10 cellular contexts compared by ENCODE assay signal in the genomic region with DNA sequence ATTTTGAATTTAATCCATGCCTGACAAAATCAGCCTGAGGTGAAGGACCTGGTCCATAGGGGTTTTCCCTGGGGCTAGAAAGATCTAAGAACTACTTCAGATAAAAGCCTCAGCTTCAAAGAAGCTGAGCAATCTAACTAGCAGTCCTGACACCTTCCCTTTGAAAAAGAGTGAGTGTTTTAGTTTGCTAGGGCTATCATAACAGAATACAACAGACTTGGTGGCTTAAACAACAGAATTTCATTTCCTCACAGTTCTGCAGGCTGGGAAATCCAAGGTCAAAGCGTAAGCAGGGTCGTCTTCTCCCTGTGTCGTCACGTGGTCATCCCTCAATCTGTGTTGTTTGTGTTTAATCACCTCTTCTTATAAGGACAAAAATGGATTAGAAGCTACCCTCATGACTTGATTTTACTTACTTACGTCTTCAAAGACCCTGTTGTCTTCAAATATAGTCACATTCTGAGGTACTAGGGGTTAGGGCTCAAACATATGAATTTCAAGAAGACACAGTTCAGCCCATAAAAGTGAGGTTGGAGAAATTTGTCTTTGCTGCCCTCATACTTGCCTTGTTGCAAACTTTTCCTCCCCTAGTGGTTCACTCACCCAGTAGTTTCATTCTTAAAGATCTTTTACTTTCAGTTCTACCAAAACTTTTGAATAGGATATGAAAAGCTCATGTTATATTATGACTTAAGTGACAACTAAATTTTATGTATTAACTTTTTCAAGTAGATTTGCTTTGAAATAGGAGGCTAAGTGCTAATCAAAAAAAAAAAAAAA.
DNase-seq lines count a peak whose midpoint lies in the region; ATAC-seq and TF ChIP-seq lines count a peak whose summit lies in the region.
"Had no signal": no experiment of that assay in that cellular context is flagged by ENCODE, and none has a peak within 500 bp of the region (broad histone marks: within the 10 kb centered on the region; RNA-seq: fewer than 3 reads in every experiment).

No MANE protein-coding gene starts in this region.

- peak; percentile 72 for ATAC-seq in GM19397 (IDR thresholded peaks at IDR 0.05; ENCODE audit: unreplicated experiment)
- peak; percentile 89 for ATAC-seq in HG02981 (IDR thresholded peaks at IDR 0.05; ENCODE audit: unreplicated experiment)

- POLR2A ChIA-PET in activated CD4-positive, alpha-beta memory T cell treated with anti-CD3 and anti-CD28 coated beads for 36 hours (lab: Charles Lee) = interaction anchor here (0.6 to 1.3 kb wide), 4 partner anchors 8 to 99 kb away, joined by 3 to 6 read pairs (median 3); no protein-coding TSS in a partner anchor

- peak overlapping the region; percentile 73 for H3K27ac Mint-ChIP-seq in activated CD4-positive, alpha-beta memory T cell treated with anti-CD3 and anti-CD28 coated beads for 36 hours
- no peak overlapping the region for H3K27ac Mint-ChIP-seq in activated CD4-positive, alpha-beta T cell treated with anti-CD3 and anti-CD28 coated beads, Interleukin-2, amount 10 ng/mL, durations not matched to agents 24 days and 14 days
- H3K27ac Mint-ChIP-seq in Calu3 (ENCODE audit: unreplicated experiment) = no peak overlapping the region

- peaks cover 1% of the 10 kb centered on the region for H3K36me3 Mint-ChIP-seq in activated CD4-positive, alpha-beta memory T cell treated with anti-CD3 and anti-CD28 coated beads for 36 hours
- H3K36me3 Mint-ChIP-seq in activated CD4-positive, alpha-beta T cell treated with anti-CD3 and anti-CD28 coated beads, Interleukin-2, amount 10 ng/mL, durations not matched to agents 24 days and 14 days (ENCODE audit: low read depth) = no peaks in the 10 kb centered on the region
- H3K36me3 Mint-ChIP-seq in Calu3 (ENCODE audit: insufficient read depth, unreplicated experiment) = no peaks in the 10 kb centered on the region

- DNase-seq in GM12865 (ENCODE audit: low read depth) = peak; percentile 63
- DNase-seq in activated CD4-positive, alpha-beta memory T cell treated with anti-CD3 and anti-CD28 coated beads for 36 hours = no peak
- DNase-seq in stimulated activated CD4-positive, alpha-beta T cell treated with anti-CD3 and anti-CD28 coated beads, Interleukin-4, amount 100 ng/mL, for 1 hour = no peak
- no peak for DNase-seq in NOMO-1 treated with DMSO at 0.1 percent for 48 hours (lab: John Stamatoyannopoulos, UW; ENCODE audit: unreplicated experiment)
- DNase-seq in activated CD4-positive, alpha-beta T cell treated with anti-CD3 and anti-CD28 coated beads, Interleukin-2, amount 10 ng/mL, durations not matched to agents 24 days and 14 days = no peak
- no peak for DNase-seq in Calu3
- DNase-seq: activated gamma-delta T cell treated with Interleukin-2 at 50 U/mL for 16 hours, mesendoderm had no signal

- TF ChIP-seq CTCF in GM12865 (IDR thresholded peaks at IDR 0.05; ENCODE audit: insufficient read depth, low read depth, low read length, missing control alignments) (no peak), Calu3 (IDR thresholded peaks at IDR 0.05; ENCODE audit: unreplicated experiment) (no peak)

- intact Hi-C loops in activated CD4-positive, alpha-beta memory T cell treated with anti-CD3 and anti-CD28 coated beads for 36 hours (cut with micrococcal nuclease) = loop anchor here (1.0 to 5.0 kb wide), 6 partner anchors 73 to 769 kb away; no protein-coding TSS in a partner anchor
- intact Hi-C loops in activated CD4-positive, alpha-beta T cell treated with anti-CD3 and anti-CD28 coated beads, Interleukin-2, amount 10 ng/mL, durations not matched to agents 24 days and 14 days (cut with micrococcal nuclease) = no loop called here
- intact Hi-C loops in Calu3 (cut with micrococcal nuclease; ENCODE audit: unreplicated experiment) = loop anchor here (10.0 kb wide), 1 partner anchor 132 kb away; no protein-coding TSS in a partner anchor

- CTCF ChIA-PET in activated CD4-positive, alpha-beta memory T cell treated with anti-CD3 and anti-CD28 coated beads for 36 hours (lab: Charles Lee) = interaction anchor here (1.3 kb wide), 1 partner anchor 114 kb away, joined by 3 read pairs; no protein-coding TSS in a partner anchor
- CTCF ChIA-PET in Calu3 (lab: Charles Lee) = interaction anchor here (0.7 kb wide), 2 partner anchors 859 to 1152 kb away, joined by 3 to 4 read pairs; no protein-coding TSS in a partner anchor

- H3K27me3 Mint-ChIP-seq in activated CD4-positive, alpha-beta memory T cell treated with anti-CD3 and anti-CD28 coated beads for 36 hours = peaks cover 7% of the 10 kb centered on the region
- peaks cover 2% of the 10 kb centered on the region for H3K27me3 Mint-ChIP-seq in activated CD4-positive, alpha-beta T cell treated with anti-CD3 and anti-CD28 coated beads, Interleukin-2, amount 10 ng/mL, durations not matched to agents 24 days and 14 days
- no peaks in the 10 kb centered on the region for H3K27me3 Mint-ChIP-seq in Calu3 (ENCODE audit: unreplicated experiment)

- H3K4me3 Mint-ChIP-seq in activated CD4-positive, alpha-beta memory T cell treated with anti-CD3 and anti-CD28 coated beads for 36 hours = peak overlapping the region; percentile 27
- H3K4me3 Mint-ChIP-seq in activated CD4-positive, alpha-beta T cell treated with anti-CD3 and anti-CD28 coated beads, Interleukin-2, amount 10 ng/mL, durations not matched to agents 24 days and 14 days = no peak overlapping the region
- no peak overlapping the region for H3K4me3 Mint-ChIP-seq in Calu3 (ENCODE audit: low read depth, unreplicated experiment)

- H3K4me1 Mint-ChIP-seq in activated CD4-positive, alpha-beta memory T cell treated with anti-CD3 and anti-CD28 coated beads for 36 hours (ENCODE audit: low read depth) = peaks cover 17% of the 10 kb centered on the region
- H3K4me1 Mint-ChIP-seq in activated CD4-positive, alpha-beta T cell treated with anti-CD3 and anti-CD28 coated beads, Interleukin-2, amount 10 ng/mL, durations not matched to agents 24 days and 14 days = peaks cover 6% of the 10 kb centered on the region
- no peaks in the 10 kb centered on the region for H3K4me1 Mint-ChIP-seq in Calu3 (ENCODE audit: low read depth, unreplicated experiment)

- no TSS peak for BruUV-seq in Calu3 (replicated peaks; lab: Mats Ljungman, UMichigan)

- H3K9me3 Mint-ChIP-seq in activated CD4-positive, alpha-beta memory T cell treated with anti-CD3 and anti-CD28 coated beads for 36 hours = peaks cover 2% of the 10 kb centered on the region
- H3K9me3 Mint-ChIP-seq in activated CD4-positive, alpha-beta T cell treated with anti-CD3 and anti-CD28 coated beads, Interleukin-2, amount 10 ng/mL, durations not matched to agents 24 days and 14 days = peaks cover 9% of the 10 kb centered on the region
- no peaks in the 10 kb centered on the region for H3K9me3 Mint-ChIP-seq in Calu3 (ENCODE audit: low read depth, unreplicated experiment)

- peak overlapping the region; percentile 14; the same call in 1 of the 2 replicates for H3K4me3 ChIP-seq in GM12865 (ENCODE audit: low read depth, low read length)
